Comparison of ENCODE assay signal across 8 cellular contexts in genomic region chr5:156631005-156631404, GRCh38.
"Had no signal": no experiment of that assay in that cellular context is flagged by ENCODE, and none has a peak within 500 bp of the region (broad histone marks: within the 10 kb centered on the region; RNA-seq: fewer than 3 reads in every experiment).

No MANE protein-coding gene starts in this region.

- DNase-seq: IMR-90, KBM-7, KG1 had no signal

- FAIRE-seq: HepG2, HTR-8/SVneo, K562 had no signal

- H3K9ac ChIP-seq: KMS-11 had no signal

- ATAC-seq: HepG2, K562 had no signal

- H3K4me3 ChIP-seq: K562 had no signal

- H3K27ac ChIP-seq: HL-60, KMS-11 had no signal

- H3K4me2 ChIP-seq: KMS-11 had no signal
